Comparison of ENCODE assay signal across 11 cellular contexts in the genomic region with DNA sequence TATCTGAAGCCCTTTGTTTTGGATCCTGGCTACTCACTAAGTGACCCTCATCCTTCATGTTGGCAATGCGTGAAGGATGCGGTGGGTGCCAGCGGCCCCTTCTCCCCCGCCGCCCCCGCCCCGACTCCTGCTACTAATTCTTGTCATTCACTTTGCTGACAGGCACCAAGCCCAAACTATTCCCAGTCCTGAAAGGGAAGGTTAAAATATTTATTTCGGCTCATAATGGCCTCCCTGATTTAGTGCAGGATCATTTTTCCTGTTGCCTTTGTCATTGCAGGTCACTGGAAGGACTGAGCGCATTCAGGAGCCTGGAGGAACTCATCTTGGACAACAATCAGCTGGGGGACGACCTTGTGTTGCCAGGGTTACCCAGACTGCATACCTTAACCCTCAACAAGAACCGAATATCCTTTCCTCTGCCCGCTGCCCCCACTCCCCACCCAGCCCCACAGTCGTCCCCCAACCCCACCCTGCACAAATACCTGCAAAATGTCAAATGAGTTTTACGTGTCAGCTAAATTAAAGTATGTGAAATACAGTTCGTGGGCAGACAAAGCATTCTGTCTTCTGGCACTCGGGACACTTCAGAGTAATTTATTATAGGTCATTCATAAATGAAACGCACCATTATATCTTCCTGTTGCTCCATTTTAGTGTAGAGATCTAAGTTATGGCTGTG.
DNase-seq lines count a peak whose midpoint lies in the region; ATAC-seq and TF ChIP-seq lines count a peak whose summit lies in the region.
"Had no signal": no experiment of that assay in that cellular context is flagged by ENCODE, and none has a peak within 500 bp of the region (broad histone marks: within the 10 kb centered on the region; RNA-seq: fewer than 3 reads in every experiment).

No MANE protein-coding gene starts in this region.

- H3K27ac Mint-ChIP-seq in endothelial cell (ENCODE audit: unreplicated experiment) (peak overlapping the region; percentile 82), mesothelial cell of epicardium (peak overlapping the region; percentile 44)

- ATAC-seq in Right ventricle myocardium superior (ENCODE audit: poor library complexity): peak; percentile 30
- no peak for ATAC-seq in GM19328 (IDR thresholded peaks at IDR 0.05; ENCODE audit: unreplicated experiment)

- H3K9me3 Mint-ChIP-seq in endothelial cell (ENCODE audit: unreplicated experiment) (no peaks in the 10 kb centered on the region), mesothelial cell of epicardium (peaks cover 19% of the 10 kb centered on the region)

- H3K4me1 Mint-ChIP-seq in endothelial cell (ENCODE audit: unreplicated experiment) (peaks cover 36% of the 10 kb centered on the region), mesothelial cell of epicardium (peaks cover 32% of the 10 kb centered on the region)

- H3K4me3 Mint-ChIP-seq in endothelial cell (ENCODE audit: unreplicated experiment) (no peak overlapping the region), mesothelial cell of epicardium (no peak overlapping the region)

- intact Hi-C loops in Right ventricle myocardium superior (cut with DNase I) (loop anchor here (5.0 kb wide), 2 partner anchors 511 to 639 kb away; no protein-coding TSS in a partner anchor), cardiac septum (cut with DNase I) (loop anchor here (1.0 kb wide), 1 partner anchor 637 kb away; no protein-coding TSS in a partner anchor)

- H3K27me3 Mint-ChIP-seq in endothelial cell (ENCODE audit: unreplicated experiment) (peaks cover 10% of the 10 kb centered on the region), mesothelial cell of epicardium (ENCODE audit: low read depth) (peaks cover 31% of the 10 kb centered on the region)

- H3K36me3 Mint-ChIP-seq in endothelial cell (ENCODE audit: low read depth, unreplicated experiment): peaks cover 6% of the 10 kb centered on the region
- H3K36me3 Mint-ChIP-seq in mesothelial cell of epicardium: peaks cover 9% of the 10 kb centered on the region

- TF ChIP-seq CTCF in endothelial cell (IDR thresholded peaks at IDR 0.05; ENCODE audit: unreplicated experiment) (no peak), mesothelial cell of epicardium (IDR thresholded peaks at IDR 0.05; ENCODE audit: unreplicated experiment) (no peak)

- no peak for DNase-seq in Right ventricle myocardium superior
- DNase-seq in cardiac septum (ENCODE audit: low spot score): no peak
- DNase-seq in endothelial cell (ENCODE audit: low spot score): peak; percentile 16
- no peak for DNase-seq in mesothelial cell of epicardium (ENCODE audit: low spot score in 2 of 2, unreplicated experiment in 2 of 2)
- DNase-seq in activated CD4-positive, alpha-beta T cell treated with anti-CD3 and anti-CD28 coated beads for 1 hour: no peak
- no peak for DNase-seq in GM03348 (ENCODE audit: low spot score)
- no peak for DNase-seq in ureter (ENCODE audit: low spot score)
- DNase-seq: NCI-H1092, NCI-H524 treated with DMSO at 0.1 percent for 48 hours, SIG-M5 had no signal
